In the genomic region with DNA sequence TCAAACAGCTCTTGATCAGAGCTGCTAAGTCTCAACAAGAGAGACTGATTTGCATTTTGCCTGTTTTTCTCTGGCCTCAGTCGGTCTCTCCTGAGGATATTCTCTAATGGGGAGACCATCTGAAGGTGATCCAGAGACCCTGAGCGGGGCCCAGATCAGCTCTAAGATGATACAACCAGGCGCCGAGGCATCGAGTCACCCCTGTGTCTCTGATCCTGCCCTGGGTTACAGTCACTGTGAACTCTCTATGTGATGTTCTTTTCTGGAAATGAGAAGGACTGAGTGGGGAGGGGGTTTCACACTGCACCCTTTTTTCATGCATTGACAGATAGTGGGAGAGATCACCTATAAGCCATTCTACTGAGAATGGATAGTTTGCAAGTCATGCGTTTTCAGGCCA, we compare ENCODE assay signal across 23 cellular contexts.
DNase-seq lines count a peak whose midpoint lies in the region; ATAC-seq and TF ChIP-seq lines count a peak whose summit lies in the region.
"Had no signal": no experiment of that assay in that cellular context is flagged by ENCODE, and none has a peak within 500 bp of the region (broad histone marks: within the 10 kb centered on the region; RNA-seq: fewer than 3 reads in every experiment).

No MANE protein-coding gene starts in this region.

- peak; percentile 25 for DNase-seq in activated CD4-positive, alpha-beta T cell treated with anti-CD3 and anti-CD28 coated beads for 36 hours
- DNase-seq in activated CD4-positive, alpha-beta T cell treated with anti-CD3 and anti-CD28 coated beads for 48 hours: no peak
- peak; percentile 19 for DNase-seq in activated naive CD4-positive, alpha-beta T cell treated with anti-CD3 and anti-CD28 coated beads for 36 hours
- DNase-seq in activated naive CD4-positive, alpha-beta T cell treated with anti-CD3 and anti-CD28 coated beads, Interleukin-2, amount 10 ng/mL, durations not matched to agents 7 days and 5 days: no peak
- DNase-seq in GM23338 (ENCODE audit: low spot score) (no peak), spleen (peak; percentile 7), smooth muscle cell (lab: John Stamatoyannopoulos, UW; ENCODE audit: unreplicated experiment) (no peak), cerebellar cortex (ENCODE audit: low spot score) (no peak)
- DNase-seq: Caco-2; CD4-positive, CD25-positive, alpha-beta regulatory T cell; CD8-positive, alpha-beta T cell; DMS153; DMS79; EL; GDM1; GM23248; H9 had no signal

- no peak overlapping the region for H3K27ac ChIP-seq in GM23338 (ENCODE audit: low read depth)
- H3K27ac ChIP-seq in spleen: no peak overlapping the region
- no peak overlapping the region for H3K27ac ChIP-seq in smooth muscle cell (ENCODE audit: low read depth)
- H3K27ac ChIP-seq: 22Rv1, BLaER1, C4-2B, GM23248 had no signal

- no peak overlapping the region for H3K4me3 Mint-ChIP-seq in activated CD4-positive, alpha-beta T cell treated with anti-CD3 and anti-CD28 coated beads for 36 hours
- H3K4me3 Mint-ChIP-seq in activated naive CD4-positive, alpha-beta T cell treated with anti-CD3 and anti-CD28 coated beads for 36 hours: no peak overlapping the region
- H3K4me3 Mint-ChIP-seq in activated naive CD4-positive, alpha-beta T cell treated with anti-CD3 and anti-CD28 coated beads, Interleukin-2, amount 10 ng/mL, durations not matched to agents 7 days and 5 days: no peak overlapping the region
- no peak overlapping the region for H3K4me3 Mint-ChIP-seq in GM23338
- H3K4me3 Mint-ChIP-seq: B cell; CD4-positive, CD25-positive, alpha-beta regulatory T cell; CD8-positive, alpha-beta T cell; H9 had no signal

- intact Hi-C loops in activated CD4-positive, alpha-beta T cell treated with anti-CD3 and anti-CD28 coated beads for 36 hours (cut with DNase I, micrococcal nuclease): no loop called here
- intact Hi-C loops in activated naive CD4-positive, alpha-beta T cell treated with anti-CD3 and anti-CD28 coated beads for 36 hours (cut with micrococcal nuclease): no loop called here
- intact Hi-C loops in spleen (cut with DNase I; ENCODE audit: low total_unique reads): no loop called here

- no peaks in the 10 kb centered on the region for H3K9me3 Mint-ChIP-seq in activated CD4-positive, alpha-beta T cell treated with anti-CD3 and anti-CD28 coated beads for 36 hours (ENCODE audit: low read depth)
- no peaks in the 10 kb centered on the region for H3K9me3 Mint-ChIP-seq in activated naive CD4-positive, alpha-beta T cell treated with anti-CD3 and anti-CD28 coated beads for 36 hours
- no peaks in the 10 kb centered on the region for H3K9me3 Mint-ChIP-seq in activated naive CD4-positive, alpha-beta T cell treated with anti-CD3 and anti-CD28 coated beads, Interleukin-2, amount 10 ng/mL, durations not matched to agents 7 days and 5 days
- H3K9me3 Mint-ChIP-seq in GM23338: no peaks in the 10 kb centered on the region
- H3K9me3 Mint-ChIP-seq: CD8-positive, alpha-beta T cell; H9 had no signal

- H3K79me2 ChIP-seq in GM23338 (replicated peaks; ENCODE audit: insufficient read depth) (no peaks in the 10 kb centered on the region), smooth muscle cell (ENCODE audit: low read depth) (no peaks in the 10 kb centered on the region)

- H3K9me2 ChIP-seq in GM23338 (ENCODE audit: insufficient read depth): no peaks in the 10 kb centered on the region

- no peak overlapping the region for H2AFZ ChIP-seq in GM23338
- H2AFZ ChIP-seq in smooth muscle cell (ENCODE audit: low read depth): no peak overlapping the region
- H2AFZ ChIP-seq: GM23248 had no signal

- TF ChIP-seq CTCF in GM23338 (conservative IDR thresholded peaks at IDR 0.05; ENCODE audit: low read depth in 2 of 2) (no peak), spleen (IDR thresholded peaks at IDR 0.05 in 8 of 11, conservative IDR thresholded peaks at IDR 0.05 in 3 of 11) (no peak), smooth muscle cell (IDR thresholded peaks at IDR 0.05; ENCODE audit: borderline replicate concordance, insufficient read depth, poor library complexity, severe bottlenecking) (no peak)

- H3K36me3 ChIP-seq in GM23338 (ENCODE audit: insufficient read depth) (no peaks in the 10 kb centered on the region), spleen (no peaks in the 10 kb centered on the region), smooth muscle cell (ENCODE audit: low read depth) (no peaks in the 10 kb centered on the region)
- H3K36me3 ChIP-seq: BLaER1 had no signal

- no peaks in the 10 kb centered on the region for H3K27me3 ChIP-seq in GM23338 (ENCODE audit: insufficient read depth)
- peaks cover 0 to 8% (median 0%) of the 10 kb centered on the region in 7 donors for H3K27me3 ChIP-seq in spleen (replicated peaks in 1 of 7)
- no peaks in the 10 kb centered on the region for H3K27me3 ChIP-seq in smooth muscle cell (ENCODE audit: low read depth)
- H3K27me3 ChIP-seq: BLaER1 had no signal

- TF ChIP-seq POLR2A in spleen (IDR thresholded peaks at IDR 0.05): no peak

- H3K36me3 Mint-ChIP-seq in activated CD4-positive, alpha-beta T cell treated with anti-CD3 and anti-CD28 coated beads for 36 hours (ENCODE audit: low read depth): no peaks in the 10 kb centered on the region
- H3K36me3 Mint-ChIP-seq in activated naive CD4-positive, alpha-beta T cell treated with anti-CD3 and anti-CD28 coated beads for 36 hours (ENCODE audit: low read depth): peaks cover 1% of the 10 kb centered on the region
- no peaks in the 10 kb centered on the region for H3K36me3 Mint-ChIP-seq in activated naive CD4-positive, alpha-beta T cell treated with anti-CD3 and anti-CD28 coated beads, Interleukin-2, amount 10 ng/mL, durations not matched to agents 7 days and 5 days
- no peaks in the 10 kb centered on the region; the same call in 2 of the 3 replicates for H3K36me3 Mint-ChIP-seq in GM23338 (ENCODE audit: low read depth)

- peaks cover 10% of the 10 kb centered on the region for H3K4me1 Mint-ChIP-seq in activated CD4-positive, alpha-beta T cell treated with anti-CD3 and anti-CD28 coated beads for 36 hours
- H3K4me1 Mint-ChIP-seq in activated naive CD4-positive, alpha-beta T cell treated with anti-CD3 and anti-CD28 coated beads for 36 hours (ENCODE audit: low read depth): peaks cover 6% of the 10 kb centered on the region
- H3K4me1 Mint-ChIP-seq in activated naive CD4-positive, alpha-beta T cell treated with anti-CD3 and anti-CD28 coated beads, Interleukin-2, amount 10 ng/mL, durations not matched to agents 7 days and 5 days: peaks cover 19% of the 10 kb centered on the region
- peaks cover 30% of the 10 kb centered on the region for H3K4me1 Mint-ChIP-seq in GM23338
- H3K4me1 Mint-ChIP-seq: B cell had no signal

- H3K4me3 ChIP-seq in GM23338 (no peak overlapping the region), spleen (no peak overlapping the region), smooth muscle cell (no peak overlapping the region)
- H3K4me3 ChIP-seq: BLaER1, GM12878, GM23248 had no signal

- WGBS in spleen, 5 donors: 88 to 97% (median 90%) methylated on average over 6 of the region's 6 CpGs
- 95% methylated on average over 6 of the region's 6 CpGs for WGBS in smooth muscle cell (ENCODE audit: low lambda C conversion rate)

- POLR2A ChIA-PET in activated CD4-positive, alpha-beta T cell treated with anti-CD3 and anti-CD28 coated beads for 36 hours (lab: Charles Lee): no interaction called here

- no peak overlapping the region for H3K9ac ChIP-seq in smooth muscle cell (ENCODE audit: low read depth)
- H3K9ac ChIP-seq: BLaER1, GM23248 had no signal

- H3K4me1 ChIP-seq in GM23338 (ENCODE audit: insufficient read depth) (peaks cover 21% of the 10 kb centered on the region), spleen (no peaks in the 10 kb centered on the region), smooth muscle cell (ENCODE audit: low read depth) (peaks cover 12% of the 10 kb centered on the region)
- H3K4me1 ChIP-seq: BLaER1, Caco-2 had no signal

- CTCF ChIA-PET in activated CD4-positive, alpha-beta T cell treated with anti-CD3 and anti-CD28 coated beads for 36 hours (lab: Charles Lee): interaction anchor here (0.5 kb wide), 1 partner anchor 179 kb away, joined by 3 read pairs; no protein-coding TSS in a partner anchor
- CTCF ChIA-PET in activated naive CD4-positive, alpha-beta T cell treated with anti-CD3 and anti-CD28 coated beads for 36 hours (lab: Charles Lee): interaction anchor here (0.7 kb wide), 1 partner anchor 153 kb away, joined by 3 read pairs; no protein-coding TSS in a partner anchor
- CTCF ChIA-PET in activated naive CD4-positive, alpha-beta T cell treated with anti-CD3 and anti-CD28 coated beads, Interleukin-2, amount 10 ng/mL, durations not matched to agents 7 days and 5 days (lab: Charles Lee): no interaction called here

- no peak overlapping the region for H3K27ac Mint-ChIP-seq in activated CD4-positive, alpha-beta T cell treated with anti-CD3 and anti-CD28 coated beads for 36 hours
- H3K27ac Mint-ChIP-seq in activated naive CD4-positive, alpha-beta T cell treated with anti-CD3 and anti-CD28 coated beads for 36 hours: no peak overlapping the region
- no peak overlapping the region for H3K27ac Mint-ChIP-seq in activated naive CD4-positive, alpha-beta T cell treated with anti-CD3 and anti-CD28 coated beads, Interleukin-2, amount 10 ng/mL, durations not matched to agents 7 days and 5 days
- H3K27ac Mint-ChIP-seq in GM23338: peak overlapping the region; percentile 26; the same call in 1 of the 2 replicates
- H3K27ac Mint-ChIP-seq: B cell; CD8-positive, alpha-beta T cell; H9 had no signal

- no peaks in the 10 kb centered on the region for H3K27me3 Mint-ChIP-seq in activated CD4-positive, alpha-beta T cell treated with anti-CD3 and anti-CD28 coated beads for 36 hours
- no peaks in the 10 kb centered on the region for H3K27me3 Mint-ChIP-seq in activated naive CD4-positive, alpha-beta T cell treated with anti-CD3 and anti-CD28 coated beads for 36 hours (ENCODE audit: low read depth)
- no peaks in the 10 kb centered on the region for H3K27me3 Mint-ChIP-seq in activated naive CD4-positive, alpha-beta T cell treated with anti-CD3 and anti-CD28 coated beads, Interleukin-2, amount 10 ng/mL, durations not matched to agents 7 days and 5 days
- H3K27me3 Mint-ChIP-seq in GM23338 (ENCODE audit: insufficient read depth, low read depth, poor library complexity): peaks cover 5% of the 10 kb centered on the region
- H3K27me3 Mint-ChIP-seq: CD4-positive, CD25-positive, alpha-beta regulatory T cell had no signal

- H4K20me1 ChIP-seq in GM23338 (replicated peaks; ENCODE audit: insufficient read depth) (no peaks in the 10 kb centered on the region), smooth muscle cell (ENCODE audit: low read depth) (no peaks in the 10 kb centered on the region)
- H4K20me1 ChIP-seq: BLaER1 had no signal

- peak; percentile 63 for ATAC-seq in activated CD4-positive, alpha-beta T cell treated with anti-CD3 and anti-CD28 coated beads for 36 hours
- ATAC-seq in GM23338: no peak
- ATAC-seq: CD8-positive, alpha-beta T cell; GM12878; HCT116 had no signal

- no peaks in the 10 kb centered on the region for H3F3A ChIP-seq in GM23338 (replicated peaks; ENCODE audit: low read depth)
- peaks cover 4% of the 10 kb centered on the region for H3F3A ChIP-seq in smooth muscle cell (ENCODE audit: low read depth)

- H3K9me3 ChIP-seq in spleen (no peaks in the 10 kb centered on the region), smooth muscle cell (replicated peaks; ENCODE audit: low read depth) (no peaks in the 10 kb centered on the region)
- H3K9me3 ChIP-seq: BLaER1, Caco-2 had no signal

- H3K4me2 ChIP-seq in GM23338 (no peak overlapping the region), smooth muscle cell (no peak overlapping the region)
- H3K4me2 ChIP-seq: BLaER1 had no signal

TF ChIP-seq in GM23338, 12 proteins besides CTCF, POLR2A, EP300 and RAD21 (continues in another document):
- TF ChIP-seq ZNF331 (CRISPR knock-in tag; IDR thresholded peaks at IDR 0.05; ENCODE audit: low read depth): no peak

Comparison
In these comparisons a context has a peak if more than half of its experiments do, and no peak if none do; other contexts are left out.
1. DNase-seq: peak in activated CD4-positive, alpha-beta T cell treated with anti-CD3 and anti-CD28 coated beads for 36 hours (single experiment), activated naive CD4-positive, alpha-beta T cell treated with anti-CD3 and anti-CD28 coated beads for 36 hours (single experiment) and spleen (single experiment); none in activated CD4-positive, alpha-beta T cell treated with anti-CD3 and anti-CD28 coated beads for 48 hours (single experiment), activated naive CD4-positive, alpha-beta T cell treated with anti-CD3 and anti-CD28 coated beads, Interleukin-2, amount 10 ng/mL, durations not matched to agents 7 days and 5 days (single experiment), GM23338 (single experiment), smooth muscle cell (single experiment) and cerebellar cortex (single experiment).